8 cellular contexts compared by ENCODE assay signal in genomic region chrX:46544527-46544926, GRCh38. TPM values are rescaled to one million over a fixed set of nuclear protein-coding genes. Genes with fewer than 3 reads are reported as not detected.
DNase-seq lines count a peak whose midpoint lies in the region; ATAC-seq, FAIRE-seq and TF ChIP-seq lines count a peak whose summit lies in the region.
"Not testable (repeated sequence)": the region's sequence is repeated elsewhere in the genome, so short reads cannot be mapped to it uniquely, and the experiment has no call there.

No MANE protein-coding gene starts in this region.

- H3K27me3 Mint-ChIP-seq in CD4-positive, alpha-beta T cell; IgD-negative memory B cell; T-helper 17 cell; astrocyte (ENCODE audit: low read depth, unreplicated experiment); osteocyte (ENCODE audit: unreplicated experiment): not testable (repeated sequence)

- not testable (repeated sequence) for H4K20me1 ChIP-seq in astrocyte (ENCODE audit: insufficient read depth, low read length)

- not testable (repeated sequence) for H2AFZ ChIP-seq in astrocyte (ENCODE audit: low read depth, low read length)

- not testable (repeated sequence) for H3K36me3 ChIP-seq in astrocyte (ENCODE audit: insufficient read depth, low read length); left lung; tibial artery

- H3K27me3 ChIP-seq in CD4-positive, alpha-beta T cell (ENCODE audit: control insufficient read depth, insufficient read depth, low read length); astrocyte (ENCODE audit: insufficient read depth, low read length); left lung; tibial artery: not testable (repeated sequence)

- peak overlapping the region; percentile 93 for H3K27ac Mint-ChIP-seq in CD4-positive, alpha-beta T cell
- H3K27ac Mint-ChIP-seq in IgD-negative memory B cell, result peak overlapping the region; percentile 26 to 95 (median 75)
- peak overlapping the region; percentile 96 for H3K27ac Mint-ChIP-seq in T-helper 17 cell
- H3K27ac Mint-ChIP-seq in astrocyte (ENCODE audit: unreplicated experiment), result peak overlapping the region; percentile 98
- peak overlapping the region; percentile 98 for H3K27ac Mint-ChIP-seq in osteocyte (ENCODE audit: unreplicated experiment)

- H3K4me3 ChIP-seq in astrocyte (ENCODE audit: insufficient read depth, low read depth, low read length) (peak overlapping the region; percentile 86), left lung (peak overlapping the region; percentile 30 to 70), tibial artery (peak overlapping the region; percentile 70 to 78)

- CTCF ChIA-PET in CD4-positive, alpha-beta T cell (lab: Charles Lee), result interaction anchor here (0.7 kb wide), 1 partner anchor 97 kb away, joined by 3 read pairs; no protein-coding TSS in a partner anchor

- DNase-seq in CD4-positive, alpha-beta T cell; T-helper 17 cell; astrocyte (ENCODE audit: low read depth); epithelial cell of prostate (ENCODE audit: low read depth, low spot score); left lung; osteocyte (ENCODE audit: extremely low spot score, unreplicated experiment); tibial artery: not testable (repeated sequence)

- H3K9me3 Mint-ChIP-seq in CD4-positive, alpha-beta T cell; IgD-negative memory B cell; astrocyte (ENCODE audit: unreplicated experiment); osteocyte (ENCODE audit: unreplicated experiment): not testable (repeated sequence)

- TF ChIP-seq CTCF in CD4-positive, alpha-beta T cell (IDR thresholded peaks at IDR 0.05); astrocyte (IDR thresholded peaks at IDR 0.05; ENCODE audit: insufficient read depth, low read depth, low read length); left lung (IDR thresholded peaks at IDR 0.05); osteocyte (IDR thresholded peaks at IDR 0.05); tibial artery (IDR thresholded peaks at IDR 0.05): not testable (repeated sequence)

- intact Hi-C loops in CD4-positive, alpha-beta T cell (cut with DNase I, micrococcal nuclease), result loop anchor here in 1 of 2 experiments (2.0 kb wide), 1 partner anchor 98 kb away; no protein-coding TSS in a partner anchor
- intact Hi-C loops in left lung (cut with DNase I); tibial artery (cut with DNase I; ENCODE audit: low total_unique reads): not testable (repeated sequence)

- H3K4me1 Mint-ChIP-seq in CD4-positive, alpha-beta T cell (ENCODE audit: low read depth), result peaks cover 28% of the 10 kb centered on the region
- H3K4me1 Mint-ChIP-seq in IgD-negative memory B cell, result peaks cover 4 to 13% (median 8%) of the 10 kb centered on the region in 3 donors
- H3K4me1 Mint-ChIP-seq in T-helper 17 cell, result not testable (repeated sequence)
- H3K4me1 Mint-ChIP-seq in astrocyte (ENCODE audit: low read depth, unreplicated experiment), result peaks cover 12% of the 10 kb centered on the region
- peaks cover 26% of the 10 kb centered on the region for H3K4me1 Mint-ChIP-seq in osteocyte (ENCODE audit: unreplicated experiment)

- peak; percentile 20 for FAIRE-seq in astrocyte (lab: Jason Lieb, UNC)

- H3K4me1 ChIP-seq in astrocyte (ENCODE audit: insufficient read depth, low read length), result peaks cover 12% of the 10 kb centered on the region
- peaks cover 0 to 24% of the 10 kb centered on the region in 2 donors for H3K4me1 ChIP-seq in left lung
- peaks cover 0 to 15% (median 10%) of the 10 kb centered on the region in 4 donors for H3K4me1 ChIP-seq in tibial artery

- H3K27ac ChIP-seq in CD4-positive, alpha-beta T cell (ENCODE audit: low read depth, low read length), result peak overlapping the region; percentile 72
- H3K27ac ChIP-seq in astrocyte (ENCODE audit: low read depth, low read length) (peak overlapping the region; percentile 96), epithelial cell of prostate (peak overlapping the region; percentile 83), left lung (peak overlapping the region; percentile 29 to 74), tibial artery (peak overlapping the region; percentile 84 to 89)

- not testable (repeated sequence) for H3K9me3 ChIP-seq in CD4-positive, alpha-beta T cell (ENCODE audit: control insufficient read depth, low read length); T-helper 17 cell (ENCODE audit: control insufficient read depth, low read length, poor library complexity, severe bottlenecking); astrocyte (ENCODE audit: insufficient read depth, low read depth, low read length); left lung; tibial artery

- ATAC-seq in CD4-positive, alpha-beta T cell (ENCODE audit: poor library complexity); T-helper 17 cell; left lung: not testable (repeated sequence)

- peak overlapping the region; percentile 99 for H3K9ac ChIP-seq in astrocyte (ENCODE audit: low read length)

- peaks cover 34% of the 10 kb centered on the region for H3K36me3 Mint-ChIP-seq in CD4-positive, alpha-beta T cell (ENCODE audit: low read depth)
- H3K36me3 Mint-ChIP-seq in IgD-negative memory B cell; T-helper 17 cell (ENCODE audit: low read depth); astrocyte (ENCODE audit: low read depth, unreplicated experiment); osteocyte (ENCODE audit: unreplicated experiment): not testable (repeated sequence)

- POLR2A ChIA-PET in CD4-positive, alpha-beta T cell (lab: Charles Lee), result interaction anchor here (0.6 kb wide), 1 partner anchor 163 kb away, joined by 3 read pairs; no protein-coding TSS in a partner anchor

- H3K79me2 ChIP-seq in astrocyte (ENCODE audit: insufficient read depth, low read length), result peaks cover 47% of the 10 kb centered on the region

- H3K4me2 ChIP-seq in astrocyte (ENCODE audit: low read length), result peak overlapping the region; percentile 96

- H3K4me3 Mint-ChIP-seq in CD4-positive, alpha-beta T cell, result peak overlapping the region; percentile 93
- H3K4me3 Mint-ChIP-seq in IgD-negative memory B cell (peak overlapping the region; percentile 77 to 96 (median 93)), T-helper 17 cell (peak overlapping the region; percentile 95), astrocyte (ENCODE audit: unreplicated experiment) (peak overlapping the region; percentile 93), osteocyte (ENCODE audit: unreplicated experiment) (peak overlapping the region; percentile 95)

RNA-seq across cellular contexts. Expression of gene ZNF674, which starts 0.7 kb away (rescaled TPM):
- 1 to 10 TPM; 1.2 to 1.9 TPM for total RNA-seq in CD4-positive, alpha-beta T cell
- 0.23 TPM for polyA plus RNA-seq in IgD-negative memory B cell
- total RNA-seq in T-helper 17 cell, result 1 to 10 TPM; 1.6 to 3.9 TPM
- total RNA-seq in astrocyte, result 4.6 and 5.5 TPM in 2 replicates
- total RNA-seq in left lung, result 1 to 10 TPM; 4.1 to 5.0 TPM
- total RNA-seq in osteocyte, result 6.1 and 8.8 TPM in 2 replicates

RNA-seq across cellular contexts. Expression of gene CHST7, which starts 29.0 kb away (rescaled TPM):
- 1 to 10 TPM; 4.0 to 4.6 TPM for total RNA-seq in CD4-positive, alpha-beta T cell
- 4.0 TPM for polyA plus RNA-seq in IgD-negative memory B cell
- total RNA-seq in T-helper 17 cell, result 1 to 10 TPM; 6.3 to 6.6 TPM
- 13.8 and 15.4 TPM in 2 replicates for total RNA-seq in astrocyte
- total RNA-seq in left lung, result 1 to 10 TPM; 6.9 to 7.3 TPM
- 14.8 and 16.7 TPM in 2 replicates for total RNA-seq in osteocyte
